Comparison of ENCODE assay signal across 1 cellular context in the genomic region with DNA sequence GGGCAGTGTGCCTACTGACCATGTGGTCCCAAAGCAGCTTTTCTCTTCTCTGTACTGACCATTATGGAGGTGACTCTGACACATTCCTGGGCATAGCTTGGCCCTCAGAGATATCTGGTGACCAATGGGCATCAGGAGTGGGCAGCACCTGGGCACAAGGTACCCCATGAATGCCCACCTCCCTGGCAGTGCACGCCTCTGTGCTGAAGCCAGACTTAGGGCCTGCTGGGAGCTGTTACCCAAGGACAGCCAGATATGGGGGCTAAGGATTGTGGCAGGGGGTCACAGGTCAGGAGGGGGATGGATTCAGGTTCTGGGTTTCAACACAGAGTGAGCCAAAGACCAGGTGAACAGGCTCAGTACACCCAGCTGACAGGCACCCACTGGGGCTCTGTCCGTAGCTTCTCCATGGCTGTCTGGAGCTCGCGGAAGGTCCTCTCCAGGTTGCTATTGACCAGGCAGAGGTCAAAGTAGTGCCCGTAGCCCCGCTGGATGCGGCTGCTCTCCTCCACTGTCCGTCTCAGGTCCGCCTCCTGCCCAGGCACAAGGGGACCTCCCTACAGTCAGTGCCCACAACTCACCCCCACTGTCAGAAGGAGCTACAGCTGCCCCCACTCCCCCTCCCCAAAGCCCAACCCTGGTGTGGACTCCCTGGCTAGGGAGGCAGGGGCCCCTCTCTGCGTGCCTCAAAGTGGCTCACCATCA.
TF ChIP-seq lines count a peak whose summit lies in the region.

No MANE protein-coding gene starts in this region.

TF ChIP-seq in K562, 482 proteins besides CTCF, POLR2A, EP300 and RAD21:
- TF ChIP-seq HNRNPL (IDR thresholded peaks at IDR 0.05; ENCODE audit: low read depth, low read length) = 0 out of 2 replicates have a peak, but pooled peaks have one; percentile 40
- TF ChIP-seq, protein P1, sequence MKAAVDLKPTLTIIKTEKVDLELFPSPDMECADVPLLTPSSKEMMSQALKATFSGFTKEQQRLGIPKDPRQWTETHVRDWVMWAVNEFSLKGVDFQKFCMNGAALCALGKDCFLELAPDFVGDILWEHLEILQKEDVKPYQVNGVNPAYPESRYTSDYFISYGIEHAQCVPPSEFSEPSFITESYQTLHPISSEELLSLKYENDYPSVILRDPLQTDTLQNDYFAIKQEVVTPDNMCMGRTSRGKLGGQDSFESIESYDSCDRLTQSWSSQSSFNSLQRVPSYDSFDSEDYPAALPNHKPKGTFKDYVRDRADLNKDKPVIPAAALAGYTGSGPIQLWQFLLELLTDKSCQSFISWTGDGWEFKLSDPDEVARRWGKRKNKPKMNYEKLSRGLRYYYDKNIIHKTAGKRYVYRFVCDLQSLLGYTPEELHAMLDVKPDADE (conservative IDR thresholded peaks at IDR 0.05; ENCODE audit: control insufficient read depth, low read depth, low read length) = no peak
- no peak for TF ChIP-seq ESRRA (IDR thresholded peaks at IDR 0.05; ENCODE audit: borderline replicate concordance, low read depth)
- TF ChIP-seq, protein P2, sequence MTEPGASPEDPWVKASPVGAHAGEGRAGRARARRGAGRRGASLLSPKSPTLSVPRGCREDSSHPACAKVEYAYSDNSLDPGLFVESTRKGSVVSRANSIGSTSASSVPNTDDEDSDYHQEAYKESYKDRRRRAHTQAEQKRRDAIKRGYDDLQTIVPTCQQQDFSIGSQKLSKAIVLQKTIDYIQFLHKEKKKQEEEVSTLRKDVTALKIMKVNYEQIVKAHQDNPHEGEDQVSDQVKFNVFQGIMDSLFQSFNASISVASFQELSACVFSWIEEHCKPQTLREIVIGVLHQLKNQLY (CRISPR knock-in tag; conservative IDR thresholded peaks at IDR 0.05) = no peak
- TF ChIP-seq, protein P3, sequence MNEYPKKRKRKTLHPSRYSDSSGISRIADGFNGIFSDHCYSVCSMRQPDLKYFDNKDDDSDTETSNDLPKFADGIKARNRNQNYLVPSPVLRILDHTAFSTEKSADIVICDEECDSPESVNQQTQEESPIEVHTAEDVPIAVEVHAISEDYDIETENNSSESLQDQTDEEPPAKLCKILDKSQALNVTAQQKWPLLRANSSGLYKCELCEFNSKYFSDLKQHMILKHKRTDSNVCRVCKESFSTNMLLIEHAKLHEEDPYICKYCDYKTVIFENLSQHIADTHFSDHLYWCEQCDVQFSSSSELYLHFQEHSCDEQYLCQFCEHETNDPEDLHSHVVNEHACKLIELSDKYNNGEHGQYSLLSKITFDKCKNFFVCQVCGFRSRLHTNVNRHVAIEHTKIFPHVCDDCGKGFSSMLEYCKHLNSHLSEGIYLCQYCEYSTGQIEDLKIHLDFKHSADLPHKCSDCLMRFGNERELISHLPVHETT (CRISPR knock-in tag; conservative IDR thresholded peaks at IDR 0.05 in 1 of 2, IDR thresholded peaks at IDR 0.05 in 1 of 2) = no peak
